Comparison of ENCODE assay signal across 22 cellular contexts in the genomic region with DNA sequence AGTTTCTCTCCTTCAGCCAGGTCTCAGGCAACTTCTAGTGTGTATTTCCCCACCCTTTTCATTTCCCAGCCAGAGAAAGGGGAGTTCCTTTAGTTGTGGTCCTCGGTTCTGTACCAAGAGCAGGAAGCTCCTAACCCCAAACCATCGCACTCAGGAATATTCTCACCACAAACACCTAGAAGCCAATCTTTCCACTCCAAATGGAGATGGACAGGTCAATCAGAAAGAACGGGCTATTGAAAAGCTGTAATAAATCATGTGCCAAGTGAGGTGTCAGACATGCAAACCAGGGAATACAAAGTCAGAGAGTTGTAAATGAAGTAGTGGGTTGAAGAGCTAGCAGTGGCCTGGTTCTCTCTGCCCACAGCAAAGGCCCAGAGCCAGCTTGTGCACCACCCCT.
"Had no signal": no experiment of that assay in that cellular context is flagged by ENCODE, and none has a peak within 500 bp of the region (broad histone marks: within the 10 kb centered on the region; RNA-seq: fewer than 3 reads in every experiment).

No MANE protein-coding gene starts in this region.

- H3K4me1 ChIP-seq: ascending aorta, body of pancreas had no signal

- H3K9me3 ChIP-seq: ascending aorta, body of pancreas had no signal

- H3K27ac ChIP-seq: ascending aorta, body of pancreas, VCaP had no signal

- H3K27ac Mint-ChIP-seq: activated CD4-positive, alpha-beta memory T cell treated with anti-CD3 and anti-CD28 coated beads for 36 hours; activated CD4-positive, alpha-beta T cell treated with anti-CD3 and anti-CD28 coated beads, Interleukin-2, amount 10 ng/mL, durations not matched to agents 7 days and 5 days; activated naive CD4-positive, alpha-beta T cell treated with anti-CD3 and anti-CD28 coated beads, Interleukin-2, amount 10 ng/mL, durations not matched to agents 7 days and 5 days had no signal

- H3K9me3 Mint-ChIP-seq: activated CD4-positive, alpha-beta memory T cell treated with anti-CD3 and anti-CD28 coated beads for 36 hours; activated CD4-positive, alpha-beta T cell treated with anti-CD3 and anti-CD28 coated beads, Interleukin-2, amount 10 ng/mL, durations not matched to agents 7 days and 5 days; activated naive CD4-positive, alpha-beta T cell treated with anti-CD3 and anti-CD28 coated beads, Interleukin-2, amount 10 ng/mL, durations not matched to agents 7 days and 5 days; activated naive CD8-positive, alpha-beta T cell treated with anti-CD3 and anti-CD28 coated beads, Interleukin-2, amount 10 ng/mL, durations not matched to agents 7 days and 5 days; activated T-cell treated with anti-CD3 and anti-CD28 coated beads, Interleukin-2, amount 50 U/mL, for 4 hours; activated T-helper 17 cell treated with anti-CD3 and anti-CD28 coated beads, Interleukin-2, amount 50 U/mL, for 72 hours; central memory CD8-positive, alpha-beta T cell had no signal

- H3K27me3 Mint-ChIP-seq: central memory CD8-positive, alpha-beta T cell had no signal

- H3K36me3 Mint-ChIP-seq: activated CD4-positive, alpha-beta memory T cell treated with anti-CD3 and anti-CD28 coated beads for 36 hours; activated naive CD4-positive, alpha-beta T cell treated with anti-CD3 and anti-CD28 coated beads, Interleukin-2, amount 10 ng/mL, durations not matched to agents 7 days and 5 days; activated naive CD8-positive, alpha-beta T cell treated with anti-CD3 and anti-CD28 coated beads, Interleukin-2, amount 10 ng/mL, durations not matched to agents 7 days and 5 days had no signal

- ATAC-seq: activated T-cell treated with anti-CD3 and anti-CD28 coated beads, Interleukin-2, amount 50 U/mL, for 4 hours; activated T-helper 17 cell treated with anti-CD3 and anti-CD28 coated beads, Interleukin-2, amount 50 U/mL, for 72 hours; body of pancreas had no signal

- H3K4me3 Mint-ChIP-seq: activated CD4-positive, alpha-beta memory T cell treated with anti-CD3 and anti-CD28 coated beads for 36 hours; activated CD4-positive, alpha-beta T cell treated with anti-CD3 and anti-CD28 coated beads, Interleukin-2, amount 10 ng/mL, durations not matched to agents 7 days and 5 days; activated naive CD4-positive, alpha-beta T cell treated with anti-CD3 and anti-CD28 coated beads, Interleukin-2, amount 10 ng/mL, durations not matched to agents 7 days and 5 days; activated naive CD8-positive, alpha-beta T cell treated with anti-CD3 and anti-CD28 coated beads, Interleukin-2, amount 10 ng/mL, durations not matched to agents 7 days and 5 days; activated T-cell treated with anti-CD3 and anti-CD28 coated beads, Interleukin-2, amount 50 U/mL, for 4 hours had no signal

- FAIRE-seq: bronchial epithelial cell had no signal

- DNase-seq: activated CD4-positive, alpha-beta memory T cell treated with anti-CD3 and anti-CD28 coated beads for 36 hours; activated CD4-positive, alpha-beta T cell treated with anti-CD3 and anti-CD28 coated beads, Interleukin-2, amount 10 ng/mL, durations not matched to agents 7 days and 5 days; activated CD4-positive, CD25-positive, alpha-beta regulatory T cell; activated CD8-positive, alpha-beta memory T cell treated with anti-CD3 and anti-CD28 coated beads for 24 hours; activated gamma-delta T cell; activated naive CD4-positive, alpha-beta T cell treated with anti-CD3 and anti-CD28 coated beads, Interleukin-2, amount 10 ng/mL, durations not matched to agents 7 days and 5 days; activated naive CD8-positive, alpha-beta T cell treated with anti-CD3 and anti-CD28 coated beads, Interleukin-2, amount 10 ng/mL, durations not matched to agents 7 days and 5 days; activated T-cell treated with anti-CD3 and anti-CD28 coated beads, Interleukin-2, amount 50 U/mL, for 4 hours; body of pancreas; cortex of kidney; NCI-H1048; NCI-H1930; NCI-H2171; NCI-H226; NCI-H526; NCI-H774; SIG-M5 had no signal

- H3K27me3 ChIP-seq: ascending aorta, body of pancreas had no signal

- H3K36me3 ChIP-seq: ascending aorta had no signal

- H3K4me3 ChIP-seq: ascending aorta, body of pancreas had no signal
